In genomic region chr19:14166448-14166847, GRCh38 we compare ENCODE assay signal across 13 cellular contexts. TPM values are rescaled to one million over a fixed set of nuclear protein-coding genes. Genes with fewer than 3 reads are reported as not detected.
DNase-seq lines count a peak whose midpoint lies in the region; ATAC-seq and TF ChIP-seq lines count a peak whose summit lies in the region.
"Had no signal": no experiment of that assay in that cellular context is flagged by ENCODE, and none has a peak within 500 bp of the region (broad histone marks: within the 10 kb centered on the region; RNA-seq: fewer than 3 reads in every experiment).

No MANE protein-coding gene starts in this region.

- no peaks in the 10 kb centered on the region for H3K79me2 ChIP-seq in SK-N-SH (ENCODE audit: insufficient read depth)

- no peak overlapping the region for H3K27ac ChIP-seq in SK-N-SH (ENCODE audit: low read depth in 2 of 2, low read length in 1 of 2)
- H3K27ac ChIP-seq: suprapubic skin had no signal

- no peaks in the 10 kb centered on the region for H4K20me1 ChIP-seq in SK-N-SH (ENCODE audit: insufficient read depth)

- no peak for TF ChIP-seq CTCF in SK-N-SH (IDR thresholded peaks at IDR 0.05)

- H3K36me3 Mint-ChIP-seq in activated CD4-positive, alpha-beta T cell treated with anti-CD3 and anti-CD28 coated beads, Interleukin-2, amount 10 ng/mL, durations not matched to agents 7 days and 5 days (ENCODE audit: low read depth) = peaks cover 16% of the 10 kb centered on the region
- H3K36me3 Mint-ChIP-seq in activated CD4-positive, alpha-beta memory T cell treated with anti-CD3 and anti-CD28 coated beads, Interleukin-2, amount 10 ng/mL, durations not matched to agents 7 days and 5 days (ENCODE audit: low read depth) = peaks cover 7% of the 10 kb centered on the region
- peaks cover 15% of the 10 kb centered on the region for H3K36me3 Mint-ChIP-seq in effector memory CD8-positive, alpha-beta T cell (ENCODE audit: insufficient read depth)

- no peak for TF ChIP-seq EP300 in SK-N-SH (IDR thresholded peaks at IDR 0.05; ENCODE audit: borderline replicate concordance in 1 of 2, low read depth in 1 of 2, low read length in 1 of 2)

- peak overlapping the region; percentile 70 for H3K4me3 Mint-ChIP-seq in activated CD4-positive, alpha-beta T cell treated with anti-CD3 and anti-CD28 coated beads, Interleukin-2, amount 10 ng/mL, durations not matched to agents 7 days and 5 days
- peak overlapping the region; percentile 70 for H3K4me3 Mint-ChIP-seq in activated CD4-positive, alpha-beta memory T cell treated with anti-CD3 and anti-CD28 coated beads, Interleukin-2, amount 10 ng/mL, durations not matched to agents 7 days and 5 days
- H3K4me3 Mint-ChIP-seq in effector memory CD8-positive, alpha-beta T cell = peak overlapping the region; percentile 83 to 87
- H3K4me3 Mint-ChIP-seq: HFFc6 had no signal

- H3K27me3 Mint-ChIP-seq in activated CD4-positive, alpha-beta T cell treated with anti-CD3 and anti-CD28 coated beads, Interleukin-2, amount 10 ng/mL, durations not matched to agents 7 days and 5 days = no peaks in the 10 kb centered on the region
- no peaks in the 10 kb centered on the region for H3K27me3 Mint-ChIP-seq in activated CD4-positive, alpha-beta memory T cell treated with anti-CD3 and anti-CD28 coated beads, Interleukin-2, amount 10 ng/mL, durations not matched to agents 7 days and 5 days
- H3K27me3 Mint-ChIP-seq in effector memory CD8-positive, alpha-beta T cell = no peaks in the 10 kb centered on the region

- peaks cover 0 to 18% of the 10 kb centered on the region in 2 experiments; a peak in 2 of 4 replicates for H3K4me1 ChIP-seq in SK-N-SH (ENCODE audit: control insufficient read depth in 1 of 2, insufficient read depth in 2 of 2, low read depth in 1 of 2, low read length in 1 of 2)

- H3K4me1 Mint-ChIP-seq in activated CD4-positive, alpha-beta T cell treated with anti-CD3 and anti-CD28 coated beads, Interleukin-2, amount 10 ng/mL, durations not matched to agents 7 days and 5 days = peaks cover 23% of the 10 kb centered on the region
- peaks cover 27% of the 10 kb centered on the region for H3K4me1 Mint-ChIP-seq in activated CD4-positive, alpha-beta memory T cell treated with anti-CD3 and anti-CD28 coated beads, Interleukin-2, amount 10 ng/mL, durations not matched to agents 7 days and 5 days
- H3K4me1 Mint-ChIP-seq in effector memory CD8-positive, alpha-beta T cell (ENCODE audit: low read depth in 2 of 2) = peaks cover 20% of the 10 kb centered on the region in 2 donors

- no peak overlapping the region for H3K4me2 ChIP-seq in SK-N-SH

- no peak overlapping the region for H3K4me3 ChIP-seq in SK-N-SH (ENCODE audit: low read depth in 2 of 2, low read length in 1 of 2)
- H3K4me3 ChIP-seq: suprapubic skin had no signal

- no peak for DNase-seq in activated CD4-positive, alpha-beta T cell treated with anti-CD3 and anti-CD28 coated beads, Interleukin-2, amount 10 ng/mL, durations not matched to agents 7 days and 5 days
- DNase-seq in activated CD4-positive, alpha-beta T cell treated with anti-CD3 and anti-CD28 coated beads for 1 hour = no peak
- no peak for DNase-seq in activated CD4-positive, alpha-beta memory T cell treated with anti-CD3 and anti-CD28 coated beads, Interleukin-2, amount 10 ng/mL, durations not matched to agents 7 days and 5 days
- peak in 1 of 3 experiments; percentile 14 for DNase-seq in effector memory CD8-positive, alpha-beta T cell
- peak; percentile 29 for DNase-seq in stimulated activated CD8-positive, alpha-beta memory T cell treated with anti-CD3 and anti-CD28 coated beads, Interleukin-4, amount 100 ng/mL, for 48 hours
- DNase-seq in stimulated activated CD4-positive, alpha-beta T cell treated with anti-CD3 and anti-CD28 coated beads, Interleukin-2, amount 100 ng/mL, for 48 hours = no peak
- DNase-seq in SK-N-SH (no peak), NCI-H1417 (lab: John Stamatoyannopoulos, UW) (no peak)
- DNase-seq: COR-L47, HFFc6, Right ventricle myocardium superior, T1000 had no signal

- 93% methylated on average over 8 of the region's 8 CpGs for WGBS in SK-N-SH (ENCODE audit: low lambda C conversion rate)

- peak overlapping the region; percentile 87 for H3K27ac Mint-ChIP-seq in activated CD4-positive, alpha-beta T cell treated with anti-CD3 and anti-CD28 coated beads, Interleukin-2, amount 10 ng/mL, durations not matched to agents 7 days and 5 days
- peak overlapping the region; percentile 71 for H3K27ac Mint-ChIP-seq in activated CD4-positive, alpha-beta memory T cell treated with anti-CD3 and anti-CD28 coated beads, Interleukin-2, amount 10 ng/mL, durations not matched to agents 7 days and 5 days
- peak overlapping the region; percentile 86 to 88 for H3K27ac Mint-ChIP-seq in effector memory CD8-positive, alpha-beta T cell
- H3K27ac Mint-ChIP-seq: HFFc6 had no signal

- no peaks in the 10 kb centered on the region for H3K27me3 ChIP-seq in SK-N-SH (ENCODE audit: insufficient read depth)
- H3K27me3 ChIP-seq: suprapubic skin had no signal

- no peaks in the 10 kb centered on the region for H3F3A ChIP-seq in SK-N-SH (replicated peaks; ENCODE audit: insufficient read depth)

- peaks cover 0 to 12% of the 10 kb centered on the region in 2 experiments for H3K36me3 ChIP-seq in SK-N-SH (replicated peaks in 1 of 2; ENCODE audit: control insufficient read depth in 1 of 2, insufficient read depth in 2 of 2, low read length in 1 of 2)

- no peaks in the 10 kb centered on the region for H3K9me3 ChIP-seq in SK-N-SH
- H3K9me3 ChIP-seq: suprapubic skin had no signal

- H3K9me3 Mint-ChIP-seq in activated CD4-positive, alpha-beta T cell treated with anti-CD3 and anti-CD28 coated beads, Interleukin-2, amount 10 ng/mL, durations not matched to agents 7 days and 5 days = no peaks in the 10 kb centered on the region
- H3K9me3 Mint-ChIP-seq in activated CD4-positive, alpha-beta memory T cell treated with anti-CD3 and anti-CD28 coated beads, Interleukin-2, amount 10 ng/mL, durations not matched to agents 7 days and 5 days = no peaks in the 10 kb centered on the region
- H3K9me3 Mint-ChIP-seq in effector memory CD8-positive, alpha-beta T cell = no peaks in the 10 kb centered on the region
- H3K9me3 Mint-ChIP-seq: HFFc6 had no signal

- POLR2A ChIA-PET in activated CD4-positive, alpha-beta T cell treated with anti-CD3 and anti-CD28 coated beads, Interleukin-2, amount 10 ng/mL, durations not matched to agents 7 days and 5 days (lab: Charles Lee) = no interaction called here
- POLR2A ChIA-PET in activated CD4-positive, alpha-beta memory T cell treated with anti-CD3 and anti-CD28 coated beads, Interleukin-2, amount 10 ng/mL, durations not matched to agents 7 days and 5 days (lab: Charles Lee) = interaction anchor here (0.8 to 2.2 kb wide), 2 partner anchors 16 to 30 kb away, joined by 4 to 14 read pairs; partner anchors contain the start of gene ASF1B
- POLR2A ChIA-PET in SK-N-SH (lab: Yijun Ruan, JAX) = interaction anchor here (0.6 kb wide), 1 partner anchor 1440 kb away, joined by 6 read pairs; no protein-coding TSS in a partner anchor

- CTCF ChIA-PET in activated CD4-positive, alpha-beta T cell treated with anti-CD3 and anti-CD28 coated beads, Interleukin-2, amount 10 ng/mL, durations not matched to agents 7 days and 5 days (lab: Charles Lee) = interaction anchor here (0.5 to 3.2 kb wide), 2 partner anchors 20 to 30 kb away, joined by 3 to 10 read pairs; partner anchors contain the start of gene ASF1B
- CTCF ChIA-PET in activated CD4-positive, alpha-beta memory T cell treated with anti-CD3 and anti-CD28 coated beads, Interleukin-2, amount 10 ng/mL, durations not matched to agents 7 days and 5 days (lab: Charles Lee) = interaction anchor here (0.7 to 1.0 kb wide), 2 partner anchors 30 to 304 kb away, joined by 3 read pairs; partner anchors contain the start of gene ASF1B
- CTCF ChIA-PET in SK-N-SH (lab: Yijun Ruan, JAX) = interaction anchor here (1.0 kb wide), 2 partner anchors 19 to 182 kb away, joined by 3 to 5 read pairs; no protein-coding TSS in a partner anchor

- H3K9me2 ChIP-seq in SK-N-SH = no peaks in the 10 kb centered on the region

- peak; percentile 41 for ATAC-seq in effector memory CD8-positive, alpha-beta T cell (replicated peaks)

- no peak overlapping the region for H2AFZ ChIP-seq in SK-N-SH (ENCODE audit: low read depth)

- no peak overlapping the region for H3K9ac ChIP-seq in SK-N-SH

- TF ChIP-seq RAD21 in SK-N-SH (IDR thresholded peaks at IDR 0.05; ENCODE audit: low read length) = no peak

TF ChIP-seq in SK-N-SH, 30 proteins besides CTCF, POLR2A, EP300 and RAD21 (continues in another document):
- no peak for TF ChIP-seq POLR2AphosphoS5 (IDR thresholded peaks at IDR 0.05; ENCODE audit: low read depth, low read length)
- TF ChIP-seq TAF1 (IDR thresholded peaks at IDR 0.05; ENCODE audit: borderline replicate concordance, low read depth, low read length) = no peak
- no peak for TF ChIP-seq EZH2phosphoT487 (IDR thresholded peaks at IDR 0.05; ENCODE audit: borderline replicate concordance, low read depth)
- TF ChIP-seq FOSL2 (IDR thresholded peaks at IDR 0.05; ENCODE audit: borderline replicate concordance, low read depth) = no peak
- TF ChIP-seq MEF2A (IDR thresholded peaks at IDR 0.05; ENCODE audit: borderline replicate concordance, low read depth) = no peak
- no peak for TF ChIP-seq SMC3 (IDR thresholded peaks at IDR 0.05; ENCODE audit: low read depth, low read length)
- TF ChIP-seq ELF1 (IDR thresholded peaks at IDR 0.05) = no peak

RNA-seq across cellular contexts. Expression of gene ASF1B, which starts 30.1 kb away (rescaled TPM):
- total RNA-seq in activated CD4-positive, alpha-beta T cell treated with anti-CD3 and anti-CD28 coated beads, Interleukin-2, amount 10 ng/mL, durations not matched to agents 7 days and 5 days = 100 to 1,000 TPM; 119 to 131 TPM
- total RNA-seq in activated CD4-positive, alpha-beta memory T cell treated with anti-CD3 and anti-CD28 coated beads, Interleukin-2, amount 10 ng/mL, durations not matched to agents 7 days and 5 days = 10 to 100 TPM; 93.5 to 94.8 TPM
- polyA plus RNA-seq in SK-N-SH (2012; rRNA removed) = 17.8 and 19.0 TPM in 2 replicates
- polyA plus RNA-seq in SK-N-SH (2012; cell fraction: cytosol; rRNA removed) = 12.3 and 20.2 TPM in 2 replicates
- 9.1 and 10.0 TPM in 2 replicates for polyA plus RNA-seq in SK-N-SH (2012; cell fraction: nucleus; rRNA removed)

RNA-seq across cellular contexts. Expression of gene ADGRL1, which starts 39.5 kb away (rescaled TPM):
- total RNA-seq in activated CD4-positive, alpha-beta T cell treated with anti-CD3 and anti-CD28 coated beads, Interleukin-2, amount 10 ng/mL, durations not matched to agents 7 days and 5 days = 10 to 100 TPM; 12.5 to 14.0 TPM
- total RNA-seq in activated CD4-positive, alpha-beta memory T cell treated with anti-CD3 and anti-CD28 coated beads, Interleukin-2, amount 10 ng/mL, durations not matched to agents 7 days and 5 days = 1 to 10 TPM; 6.5 to 6.7 TPM
- 13.4 TPM in 2 replicates for polyA plus RNA-seq in SK-N-SH (2012; rRNA removed)
- 4.6 and 7.8 TPM in 2 replicates for polyA plus RNA-seq in SK-N-SH (2012; cell fraction: cytosol; rRNA removed)
- 30.2 and 34.8 TPM in 2 replicates for polyA plus RNA-seq in SK-N-SH (2012; cell fraction: nucleus; rRNA removed)

RNA-seq across cellular contexts. Expression of gene PRKACA, which starts 48.9 kb away (rescaled TPM):
- total RNA-seq in activated CD4-positive, alpha-beta T cell treated with anti-CD3 and anti-CD28 coated beads, Interleukin-2, amount 10 ng/mL, durations not matched to agents 7 days and 5 days = 10 to 100 TPM; 50.6 to 56.8 TPM
- total RNA-seq in activated CD4-positive, alpha-beta memory T cell treated with anti-CD3 and anti-CD28 coated beads, Interleukin-2, amount 10 ng/mL, durations not matched to agents 7 days and 5 days = 10 to 100 TPM; 48.1 to 49.8 TPM
- polyA plus RNA-seq in SK-N-SH (2012; rRNA removed) = 17.2 and 48.4 TPM in 2 replicates
- polyA plus RNA-seq in SK-N-SH (2012; cell fraction: cytosol; rRNA removed) = 33.8 and 53.4 TPM in 2 replicates
- 32.5 and 44.9 TPM in 2 replicates for polyA plus RNA-seq in SK-N-SH (2012; cell fraction: nucleus; rRNA removed)
